ENCODE assay signal across 9 cellular contexts in the genomic region with DNA sequence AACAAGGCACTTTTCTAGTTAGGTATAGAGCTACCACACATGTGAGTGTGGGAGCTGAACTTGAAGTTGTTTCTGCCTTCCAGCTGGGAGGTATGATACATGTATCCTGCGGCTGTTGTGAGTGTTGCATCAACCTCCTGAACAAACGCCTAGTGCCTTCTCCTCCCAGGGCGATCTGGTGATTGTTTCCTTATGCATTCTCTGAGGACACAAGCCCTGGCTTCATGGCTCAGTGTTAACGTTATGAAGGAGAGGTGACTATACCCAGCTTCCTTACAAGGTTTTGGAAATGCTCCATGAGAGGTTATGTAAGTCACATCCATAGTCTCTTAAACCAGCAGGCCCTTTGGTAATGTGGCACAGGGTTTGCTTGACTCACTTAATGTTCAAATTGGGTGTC.
DNase-seq lines count a peak whose midpoint lies in the region; TF ChIP-seq lines count a peak whose summit lies in the region.
"Had no signal": no experiment of that assay in that cellular context is flagged by ENCODE, and none has a peak within 500 bp of the region (broad histone marks: within the 10 kb centered on the region; RNA-seq: fewer than 3 reads in every experiment).

No MANE protein-coding gene starts in this region.

- H3K4me3 ChIP-seq in breast epithelium (no peak overlapping the region), mesodermal cell (ENCODE audit: extremely low read depth, insufficient read depth, low read length, poor library complexity, severe bottlenecking) (no peak overlapping the region)

- H3K27ac ChIP-seq in breast epithelium (peak overlapping the region; percentile 65 to 73), mesodermal cell (ENCODE audit: low read depth, low read length, severe bottlenecking) (peak overlapping the region; percentile 84)

- peaks cover 0 to 2% (median 0%) of the 10 kb centered on the region in 3 donors for H3K27me3 Mint-ChIP-seq in CD14-positive monocyte (ENCODE audit: low read depth in 3 of 3)

- no peaks in the 10 kb centered on the region for H3K9me3 Mint-ChIP-seq in CD14-positive monocyte

- peaks cover 48% of the 10 kb centered on the region for H3K4me1 Mint-ChIP-seq in CD14-positive monocyte

- WGBS in mesodermal cell (ENCODE audit: insufficient coverage in 2 of 2), 2 experiments: 64% methylated on average over 4 of the region's 4 CpGs; no CpG with 5 or more reads in 1 of the 2 experiments

- TF ChIP-seq CTCF in CD14-positive monocyte (IDR thresholded peaks at IDR 0.05) (no peak), breast epithelium (IDR thresholded peaks at IDR 0.05) (no peak)

- H3K27me3 ChIP-seq in breast epithelium: no peaks in the 10 kb centered on the region

- peak overlapping the region; percentile 28 to 87 (median 79) for H3K27ac Mint-ChIP-seq in CD14-positive monocyte

- no peak overlapping the region for H3K4me3 Mint-ChIP-seq in CD14-positive monocyte

- H3K36me3 ChIP-seq in breast epithelium (no peaks in the 10 kb centered on the region), mesodermal cell (ENCODE audit: control insufficient read depth, insufficient read depth, low read length) (peaks cover 8% of the 10 kb centered on the region)

- no peak for TF ChIP-seq POLR2A in breast epithelium (IDR thresholded peaks at IDR 0.05)

- intact Hi-C loops in CD14-positive monocyte (cut with micrococcal nuclease) (loop anchor here (5.0 to 10.0 kb wide), 3 partner anchors 65 to 140 kb away; partner anchors contain the start of genes SPRED2 (in 2 of the 2) and ACTR2 (in 1 of the 2)), breast epithelium (cut with DNase I; ENCODE audit: low total_unique reads) (no loop called here)

- H3K36me3 Mint-ChIP-seq in CD14-positive monocyte: peaks cover 0 to 8% of the 10 kb centered on the region in 2 donors

- H3K9me3 ChIP-seq in breast epithelium (no peaks in the 10 kb centered on the region), mesodermal cell (ENCODE audit: control insufficient read depth, low read length) (no peaks in the 10 kb centered on the region)

- H3K4me1 ChIP-seq in breast epithelium: no peaks in the 10 kb centered on the region
- H3K4me1 ChIP-seq in mesodermal cell (ENCODE audit: control insufficient read depth, insufficient read depth, low read length, poor library complexity, severe bottlenecking): peaks cover 73% of the 10 kb centered on the region

- DNase-seq in CD14-positive monocyte (ENCODE audit: low spot score): peak; percentile 55
- peak; percentile 63 for DNase-seq in LoVo (ENCODE audit: low spot score)
- peak in 1 of 2 donors; percentile 63 for DNase-seq in breast epithelium (ENCODE audit: low spot score in 2 of 2)
- no peak for DNase-seq in SKM-1 (lab: John Stamatoyannopoulos, UW; ENCODE audit: unreplicated experiment)
- no peak for DNase-seq in middle frontal gyrus (ENCODE audit: extremely low spot score, low spot score)
- no peak for DNase-seq in activated naive CD4-positive, alpha-beta T cell treated with anti-CD3 and anti-CD28 coated beads, Interleukin-2, amount 50 U/mL, for 16 hours
- no peak for DNase-seq in midbrain (lab: John Stamatoyannopoulos, UW)
- DNase-seq: activated CD8-positive, alpha-beta memory T cell treated with anti-CD3 and anti-CD28 coated beads, Interleukin-2, amount 50 U/mL, for 4 hours had no signal

Comparison
In these comparisons a context has a peak if more than half of its experiments do, and no peak if none do; other contexts are left out.
1. DNase-seq: peak in CD14-positive monocyte (single experiment) and LoVo (single experiment); none in SKM-1 (single experiment), middle frontal gyrus (single experiment), activated naive CD4-positive, alpha-beta T cell treated with anti-CD3 and anti-CD28 coated beads, Interleukin-2, amount 50 U/mL, for 16 hours (single experiment) and midbrain (single experiment).